In genomic region chr9:127852829-127853228, GRCh38 we compare ENCODE assay signal across 10 cellular contexts. TPM values are rescaled to one million over a fixed set of nuclear protein-coding genes. Genes with fewer than 3 reads are reported as not detected.
DNase-seq lines count a peak whose midpoint lies in the region; ATAC-seq and TF ChIP-seq lines count a peak whose summit lies in the region.
"Had no signal": no experiment of that assay in that cellular context is flagged by ENCODE, and none has a peak within 500 bp of the region (broad histone marks: within the 10 kb centered on the region; RNA-seq: fewer than 3 reads in every experiment).

No MANE protein-coding gene starts in this region.

- no peak for TF ChIP-seq CTCF in foreskin fibroblast (IDR thresholded peaks at IDR 0.05; ENCODE audit: low read depth, low read length)

- peaks cover 9% of the 10 kb centered on the region for H3K36me3 Mint-ChIP-seq in activated T-helper 17 cell treated with anti-CD3 and anti-CD28 coated beads, Interleukin-2, amount 50 U/mL, for 72 hours (ENCODE audit: low read depth)

- H3K27me3 ChIP-seq in skeletal muscle tissue (ENCODE audit: control insufficient read depth in 3 of 3, insufficient read depth in 3 of 3, low read length in 3 of 3) = no peaks in the 10 kb centered on the region

- H3K9ac ChIP-seq in skeletal muscle tissue (ENCODE audit: low read depth in 1 of 3, low read length in 3 of 3) = peak overlapping the region; percentile 64 to 83 (median 81)

- H3K4me3 Mint-ChIP-seq in activated T-helper 17 cell treated with anti-CD3 and anti-CD28 coated beads, Interleukin-2, amount 50 U/mL, for 72 hours = peak overlapping the region; percentile 86

- H3K4me1 Mint-ChIP-seq in activated T-helper 17 cell treated with anti-CD3 and anti-CD28 coated beads, Interleukin-2, amount 50 U/mL, for 72 hours = peaks cover 10% of the 10 kb centered on the region

- H3K27me3 Mint-ChIP-seq in activated T-helper 17 cell treated with anti-CD3 and anti-CD28 coated beads, Interleukin-2, amount 50 U/mL, for 72 hours = no peaks in the 10 kb centered on the region

- no peaks in the 10 kb centered on the region for H3K9me3 ChIP-seq in skeletal muscle tissue (ENCODE audit: control insufficient read depth in 3 of 3, low read length in 3 of 3)

- peaks cover 0 to 19% (median 2%) of the 10 kb centered on the region in 3 donors for H3K36me3 ChIP-seq in skeletal muscle tissue (ENCODE audit: control insufficient read depth in 3 of 3, insufficient read depth in 3 of 3, low read length in 3 of 3)

- no peak for DNase-seq in foreskin fibroblast
- DNase-seq in nucleus accumbens (lab: John Stamatoyannopoulos, UW) = no peak
- no peak for DNase-seq in amygdala (lab: John Stamatoyannopoulos, UW)
- no peak for DNase-seq in activated CD4-positive, CD25-positive, alpha-beta regulatory T cell (lab: John Stamatoyannopoulos, UW)
- no peak for DNase-seq in activated effector memory CD4-positive, alpha-beta T cell treated with Interleukin-2 at 50 U/mL for 16 hours
- DNase-seq: MM.1S; stimulated activated CD4-positive, alpha-beta T cell treated with anti-CD3 and anti-CD28 coated beads, Interleukin-2, amount 100 ng/mL, for 24 hours had no signal

- H3K4me1 ChIP-seq in skeletal muscle tissue (ENCODE audit: control insufficient read depth in 3 of 3, insufficient read depth in 3 of 3, low read length in 3 of 3) = peaks cover 32 to 48% (median 46%) of the 10 kb centered on the region in 3 donors

- no peak overlapping the region for H3K27ac ChIP-seq in skeletal muscle tissue (ENCODE audit: low read depth, low read length)

- no peak overlapping the region for H3K27ac Mint-ChIP-seq in activated T-helper 17 cell treated with anti-CD3 and anti-CD28 coated beads, Interleukin-2, amount 50 U/mL, for 72 hours

- H3K9me3 Mint-ChIP-seq in activated T-helper 17 cell treated with anti-CD3 and anti-CD28 coated beads, Interleukin-2, amount 50 U/mL, for 72 hours = peaks cover 8% of the 10 kb centered on the region

- no peak for ATAC-seq in activated T-helper 17 cell treated with anti-CD3 and anti-CD28 coated beads, Interleukin-2, amount 50 U/mL, for 72 hours (replicated peaks)

- H3K4me3 ChIP-seq in GM08714 (ENCODE audit: low read length) (peak overlapping the region; percentile 60; the same call in 1 of the 2 replicates), foreskin fibroblast (ENCODE audit: low read depth in 1 of 2, low read length in 2 of 2) (peak overlapping the region; percentile 69 to 75), skeletal muscle tissue (ENCODE audit: low read length in 3 of 3) (peak overlapping the region; percentile 71 to 76 (median 76))

RNA-seq across cellular contexts. Expression of gene ENG, which starts 1.6 kb away (rescaled TPM):
- total RNA-seq in activated T-helper 17 cell treated with anti-CD3 and anti-CD28 coated beads, Interleukin-2, amount 50 U/mL, for 72 hours = 10 to 100 TPM in 1 of 2 donors, 1 to 10 TPM in 1; 10.0 to 18.7 TPM
- 9.4 TPM for total RNA-seq in skeletal muscle tissue

RNA-seq across cellular contexts. Expression of gene AK1, which starts 24.6 kb away (rescaled TPM):
- total RNA-seq in activated T-helper 17 cell treated with anti-CD3 and anti-CD28 coated beads, Interleukin-2, amount 50 U/mL, for 72 hours = 10 to 100 TPM; 23.2 to 79.0 TPM
- 359 TPM for total RNA-seq in skeletal muscle tissue

RNA-seq across cellular contexts. Expression of gene ST6GALNAC6, which starts 46.6 kb away (rescaled TPM):
- 100 to 1,000 TPM in 1 of 2 donors, 10 to 100 TPM in 1; 61.7 to 124 TPM for total RNA-seq in activated T-helper 17 cell treated with anti-CD3 and anti-CD28 coated beads, Interleukin-2, amount 50 U/mL, for 72 hours
- total RNA-seq in skeletal muscle tissue = 33.9 TPM

RNA-seq across cellular contexts. Expression of gene FPGS, which starts 50.1 kb away (rescaled TPM):
- 10 to 100 TPM; 56.7 to 95.6 TPM for total RNA-seq in activated T-helper 17 cell treated with anti-CD3 and anti-CD28 coated beads, Interleukin-2, amount 50 U/mL, for 72 hours
- total RNA-seq in skeletal muscle tissue = 41.2 TPM
